Comparison of ENCODE assay signal across 8 cellular contexts in genomic region chrX:56812515-56813105, GRCh38.
DNase-seq lines count a peak whose midpoint lies in the region; ATAC-seq and TF ChIP-seq lines count a peak whose summit lies in the region.

No MANE protein-coding gene starts in this region.

- H3K4me3 ChIP-seq in Panc1 (ENCODE audit: low read depth in 2 of 2, low read length in 2 of 2) = peak overlapping the region in 1 of 2 experiments; percentile 20; a peak in 1 of 4 replicates
- H3K4me3 ChIP-seq in fibroblast of lung (replicated peaks in 1 of 4; ENCODE audit: control extremely low read depth in 1 of 4, insufficient read depth in 1 of 4, low read depth in 3 of 4, low read length in 4 of 4) = peak overlapping the region in 2 of 4 experiments; percentile 7 to 33
- H3K4me3 ChIP-seq in HAP-1 = no peak overlapping the region

- no peaks in the 10 kb centered on the region for H3K4me1 ChIP-seq in Panc1 (ENCODE audit: control insufficient read depth, insufficient read depth, low read length)
- H3K4me1 ChIP-seq in fibroblast of lung (ENCODE audit: control insufficient read depth, extremely low read depth, insufficient read depth, low read length) = no peaks in the 10 kb centered on the region
- H3K4me1 ChIP-seq in HAP-1 = no peaks in the 10 kb centered on the region

- no peak overlapping the region for H2AFZ ChIP-seq in fibroblast of lung (ENCODE audit: low read length)

- in situ Hi-C loops in Panc1 (cut with HindIII; ENCODE audit: low pct_unique_long_range_greater_than_20kb, low sequenced_read_pairs) (no loop called here), HAP-1 (cut with MboI; ENCODE audit: low sequenced_read_pairs) (no loop called here)

- ATAC-seq in GM18868 (IDR thresholded peaks at IDR 0.05; ENCODE audit: unreplicated experiment) = peak; percentile 89
- peak; percentile 90 for ATAC-seq in HG02763 (IDR thresholded peaks at IDR 0.05; ENCODE audit: unreplicated experiment)
- ATAC-seq in Panc1 = peak; percentile 73

- H3K36me3 ChIP-seq in Panc1 (ENCODE audit: control insufficient read depth, insufficient read depth, low read length) (no peaks in the 10 kb centered on the region), fibroblast of lung (ENCODE audit: control insufficient read depth, insufficient read depth, low read length) (no peaks in the 10 kb centered on the region), HAP-1 (replicated peaks) (no peaks in the 10 kb centered on the region)

- H4K20me1 ChIP-seq in fibroblast of lung (ENCODE audit: control insufficient read depth, extremely low read depth, insufficient read depth, low read length) = no peaks in the 10 kb centered on the region

- POLR2A ChIA-PET in Panc1 (lab: Charles Lee) = no interaction called here

- BruUV-seq in Panc1 (replicated peaks; lab: Mats Ljungman, UMichigan) = no TSS peak

- H3K9me3 ChIP-seq in Panc1 (ENCODE audit: control insufficient read depth, insufficient read depth, low read depth, low read length) (no peaks in the 10 kb centered on the region), fibroblast of lung (ENCODE audit: control insufficient read depth, insufficient read depth, low read depth, low read length) (no peaks in the 10 kb centered on the region), HAP-1 (no peaks in the 10 kb centered on the region)

- no peak for DNase-seq in Panc1 (ENCODE audit: low read depth, low spot score)
- DNase-seq in fibroblast of lung (ENCODE audit: low read depth in 2 of 2) = peak in 1 of 2 donors; percentile 24
- peak; percentile 41 for DNase-seq in ureter (ENCODE audit: low spot score)
- DNase-seq in NCI-H748 (lab: John Stamatoyannopoulos, UW; ENCODE audit: unreplicated experiment) = no peak
- no peak for DNase-seq in HAP-1 (ENCODE audit: low spot score in 2 of 2)
- no peak for DNase-seq in hypothalamus (lab: John Stamatoyannopoulos, UW)

- no peak overlapping the region for H3K9ac ChIP-seq in fibroblast of lung (ENCODE audit: insufficient read depth, low read length)

- H3K4me2 ChIP-seq in fibroblast of lung (ENCODE audit: extremely low read depth, insufficient read depth, low read length) = peak overlapping the region; percentile 68

- H3K79me2 ChIP-seq in fibroblast of lung (ENCODE audit: control insufficient read depth, insufficient read depth, low read length) = no peaks in the 10 kb centered on the region

- H3K27me3 ChIP-seq in Panc1 (ENCODE audit: control insufficient read depth, insufficient read depth, low read length) (no peaks in the 10 kb centered on the region), fibroblast of lung (ENCODE audit: control insufficient read depth, insufficient read depth, low read length) (no peaks in the 10 kb centered on the region), HAP-1 (ENCODE audit: low read depth) (no peaks in the 10 kb centered on the region)

- TF ChIP-seq CTCF in Panc1 (IDR thresholded peaks at IDR 0.05) = no peak
- TF ChIP-seq CTCF in fibroblast of lung (conservative IDR thresholded peaks at IDR 0.05 in 1 of 2, IDR thresholded peaks at IDR 0.05 in 1 of 2; ENCODE audit: low read depth in 1 of 2, low read length in 2 of 2) = no peak

- CTCF ChIA-PET in Panc1 (lab: Charles Lee) = no interaction called here

- H3K27ac ChIP-seq in Panc1 (ENCODE audit: low read length) = no peak overlapping the region
- no peak overlapping the region for H3K27ac ChIP-seq in fibroblast of lung (ENCODE audit: insufficient read depth, low read length)

- intact Hi-C loops in Panc1 (cut with micrococcal nuclease; ENCODE audit: unreplicated experiment) = no loop called here
